Comparison of ENCODE assay signal across 14 cellular contexts in the genomic region with DNA sequence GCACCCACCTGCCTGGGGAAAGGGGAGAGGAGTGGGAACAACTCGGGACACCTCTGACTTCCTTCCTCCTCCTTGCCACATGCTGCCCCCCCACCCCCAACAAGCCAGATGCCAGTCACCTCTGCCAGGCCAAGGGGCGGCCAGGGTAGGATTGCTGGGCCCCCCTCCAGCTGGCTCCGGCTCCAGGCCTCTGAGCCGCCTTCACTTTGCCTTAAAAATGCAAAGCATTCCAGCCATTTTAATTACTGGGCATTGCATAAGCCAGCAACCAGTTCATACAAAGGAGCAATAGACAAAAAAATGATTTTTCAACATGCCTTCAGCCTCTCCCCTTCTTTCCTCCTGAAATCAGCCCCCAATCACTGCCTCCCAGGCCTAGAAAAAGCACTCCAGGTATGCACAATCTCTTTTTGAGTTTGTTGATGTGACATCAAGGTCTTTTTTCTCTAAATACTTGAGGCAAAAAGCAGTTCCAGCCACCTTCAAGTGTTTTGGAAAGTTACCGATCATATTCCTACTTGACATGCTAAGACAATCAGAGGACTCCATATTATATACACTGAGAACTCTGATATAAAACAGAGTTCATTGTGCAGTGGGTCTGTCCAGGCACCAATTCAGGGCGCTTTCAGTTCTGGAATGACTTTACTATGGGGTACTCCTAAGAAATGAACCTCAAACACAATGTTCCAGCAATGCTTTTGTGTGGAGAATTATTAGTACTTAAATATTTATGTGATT. TPM values are rescaled to one million over a fixed set of nuclear protein-coding genes. Genes with fewer than 3 reads are reported as not detected.
DNase-seq lines count a peak whose midpoint lies in the region; FAIRE-seq and TF ChIP-seq lines count a peak whose summit lies in the region.
"Had no signal": no experiment of that assay in that cellular context is flagged by ENCODE, and none has a peak within 500 bp of the region (broad histone marks: within the 10 kb centered on the region; RNA-seq: fewer than 3 reads in every experiment).

No MANE protein-coding gene starts in this region.

- peak overlapping the region; percentile 15 for H3K27ac ChIP-seq in astrocyte (ENCODE audit: low read depth, low read length)
- no peak overlapping the region for H3K27ac ChIP-seq in keratinocyte (ENCODE audit: control insufficient read depth, insufficient read depth, low read length)
- peak overlapping the region; percentile 87 for H3K27ac ChIP-seq in smooth muscle cell (ENCODE audit: low read depth)
- H3K27ac ChIP-seq in ovary = no peak overlapping the region

- H3K4me3 ChIP-seq in astrocyte (ENCODE audit: insufficient read depth, low read depth, low read length) = no peak overlapping the region
- H3K4me3 ChIP-seq in keratinocyte (ENCODE audit: control insufficient read depth in 2 of 3, extremely low read depth in 1 of 3, insufficient read depth in 2 of 3, low read depth in 1 of 3, low read length in 3 of 3) = no peak overlapping the region
- no peak overlapping the region for H3K4me3 ChIP-seq in smooth muscle cell
- no peak overlapping the region for H3K4me3 ChIP-seq in ovary

- no peaks in the 10 kb centered on the region for H3K9me1 ChIP-seq in keratinocyte (ENCODE audit: control insufficient read depth, extremely low read depth, insufficient read depth, low read length)

- 38% methylated on average over 6 of the region's 6 CpGs for WGBS in smooth muscle cell (ENCODE audit: low lambda C conversion rate)
- WGBS in ovary, 3 donors = 31 to 51% (median 50%) methylated on average over 6 of the region's 6 CpGs

- FAIRE-seq in astrocyte (lab: Jason Lieb, UNC) (no peak), keratinocyte (lab: Jason Lieb, UNC) (no peak)

- TF ChIP-seq EP300 in ovary (IDR thresholded peaks at IDR 0.05) = no peak

- H4K20me1 ChIP-seq in astrocyte (ENCODE audit: insufficient read depth, low read length) (no peaks in the 10 kb centered on the region), keratinocyte (ENCODE audit: control insufficient read depth, extremely low read depth, insufficient read depth, low read length) (no peaks in the 10 kb centered on the region), smooth muscle cell (ENCODE audit: low read depth) (no peaks in the 10 kb centered on the region)

- TF ChIP-seq CTCF in astrocyte (IDR thresholded peaks at IDR 0.05; ENCODE audit: insufficient read depth, low read depth, low read length) (no peak), keratinocyte (optimal IDR thresholded peaks at IDR 0.05 in 1 of 3, IDR thresholded peaks at IDR 0.05 in 1 of 3, conservative IDR thresholded peaks at IDR 0.05 in 1 of 3; ENCODE audit: extremely low read depth in 1 of 3, insufficient read depth in 2 of 3, low read length in 3 of 3) (no peak), smooth muscle cell (IDR thresholded peaks at IDR 0.05; ENCODE audit: borderline replicate concordance, insufficient read depth, poor library complexity, severe bottlenecking) (no peak), ovary (IDR thresholded peaks at IDR 0.05) (no peak)

- H3K9ac ChIP-seq in astrocyte (ENCODE audit: low read length) (no peak overlapping the region), keratinocyte (ENCODE audit: control insufficient read depth, extremely low read depth, insufficient read depth, low read length) (no peak overlapping the region), smooth muscle cell (ENCODE audit: low read depth) (peak overlapping the region; percentile 38)

- dilution Hi-C loops in keratinocyte (cut with MboI; ENCODE audit: extremely low pct_ligation_motif_present, low sequenced_read_pairs) = loop anchor here (25.0 kb wide), 1 partner anchor 277 kb away; no protein-coding TSS in a partner anchor

- no peaks in the 10 kb centered on the region for H3K9me3 ChIP-seq in astrocyte (ENCODE audit: insufficient read depth, low read depth, low read length)
- no peaks in the 10 kb centered on the region for H3K9me3 ChIP-seq in keratinocyte (ENCODE audit: control insufficient read depth, low read depth, low read length)
- H3K9me3 ChIP-seq in smooth muscle cell (replicated peaks; ENCODE audit: low read depth) = no peaks in the 10 kb centered on the region
- H3K9me3 ChIP-seq in ovary = no peaks in the 10 kb centered on the region

- intact Hi-C loops in ovary (cut with DNase I) = no loop called here

- H3K36me3 ChIP-seq in astrocyte (ENCODE audit: insufficient read depth, low read length) (no peaks in the 10 kb centered on the region), keratinocyte (ENCODE audit: control insufficient read depth in 2 of 2, extremely low read depth in 1 of 2, insufficient read depth in 2 of 2, low read length in 2 of 2) (no peaks in the 10 kb centered on the region), smooth muscle cell (ENCODE audit: low read depth) (no peaks in the 10 kb centered on the region), ovary (no peaks in the 10 kb centered on the region)

- peaks cover 15% of the 10 kb centered on the region for H3K4me1 Mint-ChIP-seq in astrocyte (ENCODE audit: low read depth, unreplicated experiment)
- H3K4me1 Mint-ChIP-seq: stimulated activated effector memory CD8-positive, alpha-beta T cell treated with anti-CD3 and anti-CD28 coated beads, Interleukin-12 subunit alpha, Interleukin-12 subunit beta, amount 100 ng/mL, for 72 hours had no signal

- peaks cover 1% of the 10 kb centered on the region for H3K36me3 Mint-ChIP-seq in astrocyte (ENCODE audit: low read depth, unreplicated experiment)
- H3K36me3 Mint-ChIP-seq: stimulated activated effector memory CD8-positive, alpha-beta T cell treated with anti-CD3 and anti-CD28 coated beads, Interleukin-12 subunit alpha, Interleukin-12 subunit beta, amount 100 ng/mL, for 72 hours had no signal

- DNase-seq in GM03348 (ENCODE audit: low spot score) (peak; percentile 86), astrocyte (ENCODE audit: low read depth) (peak; percentile 72), keratinocyte (ENCODE audit: low read depth, low spot score) (no peak), smooth muscle cell (lab: John Stamatoyannopoulos, UW; ENCODE audit: unreplicated experiment) (no peak), ovary (no peak), NCI-H1694 treated with DMSO at 0.1 percent for 48 hours (lab: John Stamatoyannopoulos, UW) (no peak), DMS79 treated with DMSO at 0.1 percent for 48 hours (lab: John Stamatoyannopoulos, UW) (no peak)
- DNase-seq in effector CD8-positive, alpha-beta T cell (lab: John Stamatoyannopoulos, UW) = no peak
- DNase-seq: activated CD4-positive, alpha-beta T cell treated with anti-CD3 and anti-CD28 coated beads for 4 hours; activated naive CD4-positive, alpha-beta T cell; H7; hippocampal formation; NCI-H524 had no signal

- H3K79me2 ChIP-seq in astrocyte (ENCODE audit: insufficient read depth, low read length) (no peaks in the 10 kb centered on the region), keratinocyte (ENCODE audit: control insufficient read depth, insufficient read depth, low read length) (no peaks in the 10 kb centered on the region), smooth muscle cell (ENCODE audit: low read depth) (no peaks in the 10 kb centered on the region)

- H3K9me3 Mint-ChIP-seq in astrocyte (ENCODE audit: unreplicated experiment) = no peaks in the 10 kb centered on the region
- H3K9me3 Mint-ChIP-seq: stimulated activated effector memory CD8-positive, alpha-beta T cell treated with anti-CD3 and anti-CD28 coated beads, Interleukin-12 subunit alpha, Interleukin-12 subunit beta, amount 100 ng/mL, for 72 hours had no signal

- H3K27ac Mint-ChIP-seq in astrocyte (ENCODE audit: unreplicated experiment) = peak overlapping the region; percentile 99
- H3K27ac Mint-ChIP-seq: stimulated activated effector memory CD8-positive, alpha-beta T cell treated with anti-CD3 and anti-CD28 coated beads, Interleukin-12 subunit alpha, Interleukin-12 subunit beta, amount 100 ng/mL, for 72 hours had no signal

- H2AFZ ChIP-seq in astrocyte (ENCODE audit: low read depth, low read length) (peak overlapping the region; percentile 61), keratinocyte (ENCODE audit: control insufficient read depth, low read length) (peak overlapping the region; percentile 22), smooth muscle cell (ENCODE audit: low read depth) (peak overlapping the region; percentile 70)

- H3K27me3 Mint-ChIP-seq in astrocyte (ENCODE audit: low read depth, unreplicated experiment) = peaks cover 2% of the 10 kb centered on the region

- no peak overlapping the region for H3K4me3 Mint-ChIP-seq in astrocyte (ENCODE audit: unreplicated experiment)
- H3K4me3 Mint-ChIP-seq: stimulated activated effector memory CD8-positive, alpha-beta T cell treated with anti-CD3 and anti-CD28 coated beads, Interleukin-12 subunit alpha, Interleukin-12 subunit beta, amount 100 ng/mL, for 72 hours had no signal

- peaks cover 11% of the 10 kb centered on the region for H3F3A ChIP-seq in smooth muscle cell (ENCODE audit: low read depth)

- peak overlapping the region; percentile 10 for H3K4me2 ChIP-seq in astrocyte (ENCODE audit: low read length)
- H3K4me2 ChIP-seq in keratinocyte (ENCODE audit: control insufficient read depth, extremely low read depth, insufficient read depth, low read depth, low read length) = peak overlapping the region; percentile 10
- peak overlapping the region; percentile 73 for H3K4me2 ChIP-seq in smooth muscle cell

- H3K4me1 ChIP-seq in astrocyte (ENCODE audit: insufficient read depth, low read length) = no peaks in the 10 kb centered on the region
- no peaks in the 10 kb centered on the region for H3K4me1 ChIP-seq in keratinocyte (ENCODE audit: control insufficient read depth, extremely low read depth, insufficient read depth, low read length)
- peaks cover 3% of the 10 kb centered on the region for H3K4me1 ChIP-seq in smooth muscle cell (ENCODE audit: low read depth)
- peaks cover 2% of the 10 kb centered on the region for H3K4me1 ChIP-seq in ovary (ENCODE audit: insufficient read depth)

- H3K27me3 ChIP-seq in astrocyte (ENCODE audit: insufficient read depth, low read length) (no peaks in the 10 kb centered on the region), keratinocyte (ENCODE audit: control insufficient read depth, extremely low read depth, insufficient read depth, low read length) (no peaks in the 10 kb centered on the region), smooth muscle cell (ENCODE audit: low read depth) (no peaks in the 10 kb centered on the region), ovary (no peaks in the 10 kb centered on the region)

- TF ChIP-seq POLR2A in ovary (IDR thresholded peaks at IDR 0.05) = no peak

RNA-seq across cellular contexts. Expression of a gene that starts 12.5 kb away (rescaled TPM):
- total RNA-seq in astrocyte = 145 and 158 TPM in 2 replicates
- 26.2 to 48.0 TPM (median 34.3 TPM) in 3 replicates for polyA plus RNA-seq in keratinocyte
- polyA plus RNA-seq in keratinocyte (2011; ENCODE audit: low read depth) = 6.5 TPM
- 19.8 and 24.7 TPM in 2 replicates for polyA plus RNA-seq in keratinocyte (2011; cell fraction: cytosol; rRNA removed)
- polyA plus RNA-seq in keratinocyte (2011; cell fraction: nucleus; rRNA removed) = 59.4 and 63.8 TPM in 2 replicates
- 13.0 and 47.5 TPM in 2 replicates for polyA plus RNA-seq in keratinocyte (2012; ENCODE audit: low replicate concordance)
- polyA minus RNA-seq in keratinocyte = 40.6 to 57.9 TPM (median 43.2 TPM) in 3 replicates
- polyA minus RNA-seq in keratinocyte (2011; cell fraction: cytosol; rRNA and poly(A)+ RNA removed) = 24.2 TPM
- 33.6 and 53.5 TPM in 2 replicates for polyA minus RNA-seq in keratinocyte (2011; cell fraction: nucleus; rRNA and poly(A)+ RNA removed)
- total RNA-seq in smooth muscle cell = 3,114 and 3,210 TPM in 2 replicates
- polyA plus RNA-seq in smooth muscle cell = 3,050 and 3,942 TPM in 2 replicates
- total RNA-seq in ovary = 100 to 1,000 TPM in 4 of 7 donors, 10 to 100 TPM in 3; 48.5 to 212 (median 121) TPM
- 100 to 1,000 TPM; 119 to 565 TPM for polyA plus RNA-seq in ovary

Comparison
In these comparisons a context has a peak if more than half of its experiments do, and no peak if none do; other contexts are left out.
1. DNase-seq: peak in GM03348 (single experiment) and astrocyte (single experiment); none in keratinocyte (single experiment), smooth muscle cell (single experiment), ovary (0 of 5), NCI-H1694 treated with DMSO at 0.1 percent for 48 hours (single experiment), effector CD8-positive, alpha-beta T cell (single experiment) and DMS79 treated with DMSO at 0.1 percent for 48 hours (single experiment).
2. H3K27ac ChIP-seq: peak in astrocyte (single experiment) and smooth muscle cell (single experiment); none in keratinocyte (single experiment) and ovary (0 of 2).
3. H3K4me2 ChIP-seq: peak in every context shown above with its lines; median percentile 73 in smooth muscle cell; 10 in astrocyte; 10 in keratinocyte.
4. RNA of a gene that starts 12.5 kb away (total RNA-seq): 3,114 to 3,210 TPM in smooth muscle cell; 145 to 158 TPM in astrocyte and 48.5 to 212 TPM in ovary; every median in the first group is over 10 times any median in the second.
5. Peak in every context shown above with its lines, with median percentiles within 50 percentile points of each other: H2AFZ ChIP-seq.